ENCODE assay signal across 8 cellular contexts in genomic region chr1:206686486-206687249, GRCh38. TPM values are rescaled to one million over a fixed set of nuclear protein-coding genes. Genes with fewer than 3 reads are reported as not detected.
DNase-seq lines count a peak whose midpoint lies in the region; ATAC-seq, FAIRE-seq and TF ChIP-seq lines count a peak whose summit lies in the region.

No MANE protein-coding gene starts in this region.

- FAIRE-seq in keratinocyte (lab: Jason Lieb, UNC), result no peak

- H3K9me3 Mint-ChIP-seq in activated T-helper 17 cell treated with anti-CD3 and anti-CD28 coated beads, Interleukin-2, amount 50 U/mL, for 72 hours, result no peaks in the 10 kb centered on the region

- DNase-seq in GM10266 (ENCODE audit: extremely low spot score), result peak; percentile 79
- no peak for DNase-seq in keratinocyte (ENCODE audit: low read depth, low spot score)
- DNase-seq in G401 (ENCODE audit: low spot score), result no peak
- no peak for DNase-seq in NCI-H2081 (lab: John Stamatoyannopoulos, UW)
- no peak for DNase-seq in NCI-H2227 (lab: John Stamatoyannopoulos, UW; ENCODE audit: unreplicated experiment)

- TF ChIP-seq CTCF in GM10266 (IDR thresholded peaks at IDR 0.05; ENCODE audit: control insufficient read depth, insufficient read depth, low read depth, missing control alignments) (no peak), keratinocyte (optimal IDR thresholded peaks at IDR 0.05 in 1 of 3, IDR thresholded peaks at IDR 0.05 in 1 of 3, conservative IDR thresholded peaks at IDR 0.05 in 1 of 3; ENCODE audit: extremely low read depth in 1 of 3, insufficient read depth in 2 of 3, low read length in 3 of 3) (no peak)

- H3K4me3 Mint-ChIP-seq in activated T-helper 17 cell treated with anti-CD3 and anti-CD28 coated beads, Interleukin-2, amount 50 U/mL, for 72 hours, result peak overlapping the region; percentile 98

- peaks cover 52% of the 10 kb centered on the region for H3K4me1 Mint-ChIP-seq in activated T-helper 17 cell treated with anti-CD3 and anti-CD28 coated beads, Interleukin-2, amount 50 U/mL, for 72 hours

- no peaks in the 10 kb centered on the region for H3K27me3 Mint-ChIP-seq in activated T-helper 17 cell treated with anti-CD3 and anti-CD28 coated beads, Interleukin-2, amount 50 U/mL, for 72 hours

- H2AFZ ChIP-seq in keratinocyte (ENCODE audit: control insufficient read depth, low read length), result peak overlapping the region; percentile 20

- H3K4me3 ChIP-seq in keratinocyte (ENCODE audit: control insufficient read depth in 2 of 3, extremely low read depth in 1 of 3, insufficient read depth in 2 of 3, low read depth in 1 of 3, low read length in 3 of 3), result peak overlapping the region; percentile 75 to 90 (median 84)

- H3K27me3 ChIP-seq in keratinocyte (ENCODE audit: control insufficient read depth, extremely low read depth, insufficient read depth, low read length), result peaks cover 10% of the 10 kb centered on the region

- H3K27ac Mint-ChIP-seq in activated T-helper 17 cell treated with anti-CD3 and anti-CD28 coated beads, Interleukin-2, amount 50 U/mL, for 72 hours, result peak overlapping the region; percentile 96

- peaks cover 13% of the 10 kb centered on the region for H3K9me1 ChIP-seq in keratinocyte (ENCODE audit: control insufficient read depth, extremely low read depth, insufficient read depth, low read length)

- H3K9me3 ChIP-seq in keratinocyte (ENCODE audit: control insufficient read depth, low read depth, low read length), result no peaks in the 10 kb centered on the region

- peaks cover 43% of the 10 kb centered on the region for H4K20me1 ChIP-seq in keratinocyte (ENCODE audit: control insufficient read depth, extremely low read depth, insufficient read depth, low read length)

- H3K27ac ChIP-seq in keratinocyte (ENCODE audit: control insufficient read depth, insufficient read depth, low read length), result peak overlapping the region; percentile 83
- H3K27ac ChIP-seq in temporal lobe (ENCODE audit: low read depth, low read length), result peak overlapping the region; percentile 30

- H3K4me1 ChIP-seq in keratinocyte (ENCODE audit: control insufficient read depth, extremely low read depth, insufficient read depth, low read length), result peaks cover 29% of the 10 kb centered on the region

- H3K36me3 Mint-ChIP-seq in activated T-helper 17 cell treated with anti-CD3 and anti-CD28 coated beads, Interleukin-2, amount 50 U/mL, for 72 hours (ENCODE audit: low read depth), result peaks cover 42% of the 10 kb centered on the region

- dilution Hi-C loops in keratinocyte (cut with MboI; ENCODE audit: extremely low pct_ligation_motif_present, low sequenced_read_pairs), result no loop called here

- peaks cover 0 to 2% of the 10 kb centered on the region in 2 experiments for H3K36me3 ChIP-seq in keratinocyte (ENCODE audit: control insufficient read depth in 2 of 2, extremely low read depth in 1 of 2, insufficient read depth in 2 of 2, low read length in 2 of 2)

- peak overlapping the region; percentile 93 for H3K9ac ChIP-seq in keratinocyte (ENCODE audit: control insufficient read depth, extremely low read depth, insufficient read depth, low read length)

- in situ Hi-C loops in G401 (cut with HindIII; ENCODE audit: low sequenced_read_pairs), result no loop called here

- peak; percentile 38 for ATAC-seq in HG03095 (IDR thresholded peaks at IDR 0.05; ENCODE audit: unreplicated experiment)
- peak; percentile 23 for ATAC-seq in activated T-helper 17 cell treated with anti-CD3 and anti-CD28 coated beads, Interleukin-2, amount 50 U/mL, for 72 hours (replicated peaks)

- peak overlapping the region; percentile 99 for H3K4me2 ChIP-seq in keratinocyte (ENCODE audit: control insufficient read depth, extremely low read depth, insufficient read depth, low read depth, low read length)

- H3K79me2 ChIP-seq in keratinocyte (ENCODE audit: control insufficient read depth, insufficient read depth, low read length), result peaks cover 63% of the 10 kb centered on the region

RNA-seq across cellular contexts. Expression of gene MAPKAPK2, which starts 2.0 kb away (rescaled TPM):
- 10 to 100 TPM; 64.6 to 85.3 TPM for total RNA-seq in activated T-helper 17 cell treated with anti-CD3 and anti-CD28 coated beads, Interleukin-2, amount 50 U/mL, for 72 hours
- polyA plus RNA-seq in keratinocyte, result 41.5 to 67.0 TPM (median 42.1 TPM) in 3 replicates
- 21.7 TPM for polyA plus RNA-seq in keratinocyte (2011; ENCODE audit: low read depth)
- 60.1 and 61.0 TPM in 2 replicates for polyA plus RNA-seq in keratinocyte (2011; cell fraction: cytosol; rRNA removed)
- 49.3 and 51.2 TPM in 2 replicates for polyA plus RNA-seq in keratinocyte (2011; cell fraction: nucleus; rRNA removed)
- polyA plus RNA-seq in keratinocyte (2012; ENCODE audit: low replicate concordance), result 44.0 and 47.9 TPM in 2 replicates
- 52.2 to 83.1 TPM (median 53.9 TPM) in 3 replicates for polyA minus RNA-seq in keratinocyte
- 45.8 TPM for polyA minus RNA-seq in keratinocyte (2011; cell fraction: cytosol; rRNA and poly(A)+ RNA removed)
- 18.9 and 26.6 TPM in 2 replicates for polyA minus RNA-seq in keratinocyte (2011; cell fraction: nucleus; rRNA and poly(A)+ RNA removed)
- 7.9 TPM for total RNA-seq in temporal lobe
- total RNA-seq in G401 (2014; rRNA removed; shearing (Covaris generic)), result 25.7 and 32.7 TPM in 2 replicates

RNA-seq across cellular contexts. Expression of gene DYRK3, which starts 51.3 kb away (rescaled TPM):
- 10 to 100 TPM in 1 of 2 donors, 1 to 10 TPM in 1; 9.3 to 12.3 TPM for total RNA-seq in activated T-helper 17 cell treated with anti-CD3 and anti-CD28 coated beads, Interleukin-2, amount 50 U/mL, for 72 hours
- polyA plus RNA-seq in keratinocyte, result 9.9 to 15.0 TPM (median 11.8 TPM) in 3 replicates
- polyA plus RNA-seq in keratinocyte (2011; ENCODE audit: low read depth), result 5.2 TPM
- 7.7 and 11.3 TPM in 2 replicates for polyA plus RNA-seq in keratinocyte (2011; cell fraction: cytosol; rRNA removed)
- polyA plus RNA-seq in keratinocyte (2011; cell fraction: nucleus; rRNA removed), result 12.3 and 13.7 TPM in 2 replicates
- polyA plus RNA-seq in keratinocyte (2012; ENCODE audit: low replicate concordance), result 5.4 and 14.0 TPM in 2 replicates
- 9.4 to 17.9 TPM (median 14.7 TPM) in 3 replicates for polyA minus RNA-seq in keratinocyte
- polyA minus RNA-seq in keratinocyte (2011; cell fraction: cytosol; rRNA and poly(A)+ RNA removed), result 15.3 TPM
- polyA minus RNA-seq in keratinocyte (2011; cell fraction: nucleus; rRNA and poly(A)+ RNA removed), result 13.9 and 24.7 TPM in 2 replicates
- total RNA-seq in temporal lobe, result 12.8 TPM
- 22.2 and 24.1 TPM in 2 replicates for total RNA-seq in G401 (2014; rRNA removed; shearing (Covaris generic))
